In genomic region chr22:40856513-40857308, GRCh38 we compare ENCODE assay signal across 8 cellular contexts. TPM values are rescaled to one million over a fixed set of nuclear protein-coding genes. Genes with fewer than 3 reads are reported as not detected.
DNase-seq lines count a peak whose midpoint lies in the region; ATAC-seq, FAIRE-seq and TF ChIP-seq lines count a peak whose summit lies in the region.

Gene ST13 (minus strand): TSS chr22:40856639. CDS start chr22:40856540, 99 bp downstream.
Gene XPNPEP3 (plus strand): TSS chr22:40857148. CDS start chr22:40857182, 34 bp downstream.

- peak; percentile 45 for TF ChIP-seq CTCF in OCI-LY1 (IDR thresholded peaks at IDR 0.05; ENCODE audit: low read length)

- H3K4me1 ChIP-seq in HUES64 (ENCODE audit: insufficient read depth, low read length) (peaks cover 29% of the 10 kb centered on the region), OCI-LY1 (ENCODE audit: insufficient read depth, low read length, severe bottlenecking) (peaks cover 48% of the 10 kb centered on the region), mesodermal cell (ENCODE audit: control insufficient read depth, insufficient read depth, low read length, poor library complexity, severe bottlenecking) (peaks cover 9% of the 10 kb centered on the region)

- peak; percentile 78 for FAIRE-seq in endometrium (lab: Jason Lieb, UNC)

- WGBS in HUES64, result under 1% methylated on average over 63 of the region's 63 CpGs
- 0% methylated on average over 46 to 53 of the region's 63 CpGs for WGBS in mesodermal cell (ENCODE audit: insufficient coverage in 2 of 2), 2 experiments

- H3F3A ChIP-seq in OCI-LY1 (ENCODE audit: insufficient read depth, low read length), result no peaks in the 10 kb centered on the region

- peak within 1 kb of the TSS; percentile 98 for H3K4me2 ChIP-seq in OCI-LY1 (ENCODE audit: low read length)

- no peak within 1 kb of the TSS for H2AFZ ChIP-seq in OCI-LY1 (ENCODE audit: low read length)

- ATAC-seq in GM21447 (IDR thresholded peaks at IDR 0.05; ENCODE audit: unreplicated experiment), result peak; percentile 86

- H3K4me3 ChIP-seq in HUES64 (ENCODE audit: low read length), result peak within 1 kb of the TSS; percentile 99
- peak within 1 kb of the TSS; percentile 94 for H3K4me3 ChIP-seq in OCI-LY1 (ENCODE audit: low read depth, low read length, poor library complexity, severe bottlenecking)
- peak within 1 kb of the TSS; percentile 76 for H3K4me3 ChIP-seq in mesodermal cell (ENCODE audit: extremely low read depth, insufficient read depth, low read length, poor library complexity, severe bottlenecking)

- H3K9ac ChIP-seq in HUES64 (ENCODE audit: low read depth, low read length), result peak within 1 kb of the TSS; percentile 99
- peak within 1 kb of the TSS; percentile 94 for H3K9ac ChIP-seq in OCI-LY1 (ENCODE audit: low read length)

- peaks cover 82% of the 10 kb centered on the region for H3K79me2 ChIP-seq in OCI-LY1 (ENCODE audit: insufficient read depth, low read length)

- DNase-seq in DMS 273 (lab: John Stamatoyannopoulos, UW; ENCODE audit: unreplicated experiment), result peak; percentile 96
- DNase-seq in activated CD8-positive, alpha-beta memory T cell treated with anti-CD3 and anti-CD28 coated beads, Interleukin-2, amount 50 U/mL, for 4 hours, result peak; percentile 98
- DNase-seq in stimulated activated CD8-positive, alpha-beta memory T cell treated with anti-CD3 and anti-CD28 coated beads, Interleukin-15, amount 100 ng/mL, for 4 hours (ENCODE audit: low read depth in 2 of 2), result peak; percentile 92 to 95

- H3K9me3 ChIP-seq in HUES64 (ENCODE audit: insufficient read depth, low read depth, low read length), result no peaks in the 10 kb centered on the region
- no peaks in the 10 kb centered on the region for H3K9me3 ChIP-seq in OCI-LY1 (ENCODE audit: low read length)
- no peaks in the 10 kb centered on the region for H3K9me3 ChIP-seq in mesodermal cell (ENCODE audit: control insufficient read depth, low read length)

- H4K20me1 ChIP-seq in OCI-LY1 (ENCODE audit: insufficient read depth, low read length), result no peaks in the 10 kb centered on the region

- H3K36me3 ChIP-seq in HUES64 (ENCODE audit: insufficient read depth, low read length) (peaks cover 47% of the 10 kb centered on the region), OCI-LY1 (ENCODE audit: insufficient read depth, low read length) (peaks cover 14% of the 10 kb centered on the region; the same call in 1 of the 2 replicates), mesodermal cell (ENCODE audit: control insufficient read depth, insufficient read depth, low read length) (peaks cover 28% of the 10 kb centered on the region)

- peak within 1 kb of the TSS; percentile 99 for H3K27ac ChIP-seq in HUES64 (ENCODE audit: low read depth, low read length)
- H3K27ac ChIP-seq in OCI-LY1 (ENCODE audit: low read depth, low read length, poor library complexity, severe bottlenecking), result peak within 1 kb of the TSS; percentile 93
- peak within 1 kb of the TSS; percentile 100 for H3K27ac ChIP-seq in mesodermal cell (ENCODE audit: low read depth, low read length, severe bottlenecking)

- H3K9me2 ChIP-seq in OCI-LY1 (ENCODE audit: low read depth, low read length), result no peaks in the 10 kb centered on the region

- H3K27me3 ChIP-seq in HUES64 (ENCODE audit: insufficient read depth, low read length), result no peaks in the 10 kb centered on the region
- no peaks in the 10 kb centered on the region for H3K27me3 ChIP-seq in OCI-LY1 (ENCODE audit: insufficient read depth, low read length)

RNA-seq across cellular contexts. Expression of gene ST13, which starts in this region (rescaled TPM):
- polyA plus RNA-seq in HUES64 (2013, experiment 1 of 2), result 202 TPM
- 236 TPM for polyA plus RNA-seq in HUES64 (2013, experiment 2 of 2)
- 284 TPM for polyA plus RNA-seq in mesodermal cell (2013, experiment 1 of 2)
- polyA plus RNA-seq in mesodermal cell (2013, experiment 2 of 2), result 350 TPM

RNA-seq across cellular contexts. Expression of gene XPNPEP3, which starts in this region (rescaled TPM):
- 15.8 TPM for polyA plus RNA-seq in HUES64 (2013, experiment 1 of 2)
- polyA plus RNA-seq in HUES64 (2013, experiment 2 of 2), result 16.1 TPM
- polyA plus RNA-seq in mesodermal cell (2013, experiment 1 of 2), result 17.7 TPM
- polyA plus RNA-seq in mesodermal cell (2013, experiment 2 of 2), result 15.5 TPM

Comparison
In these comparisons a context has a peak if more than half of its experiments do, and no peak if none do; other contexts are left out.
1. Peak in every context shown above with its lines: DNase-seq, ATAC-seq, H3K4me3 ChIP-seq and H3K27ac ChIP-seq.